Comparison of ENCODE assay signal across 8 cellular contexts in the genomic region with DNA sequence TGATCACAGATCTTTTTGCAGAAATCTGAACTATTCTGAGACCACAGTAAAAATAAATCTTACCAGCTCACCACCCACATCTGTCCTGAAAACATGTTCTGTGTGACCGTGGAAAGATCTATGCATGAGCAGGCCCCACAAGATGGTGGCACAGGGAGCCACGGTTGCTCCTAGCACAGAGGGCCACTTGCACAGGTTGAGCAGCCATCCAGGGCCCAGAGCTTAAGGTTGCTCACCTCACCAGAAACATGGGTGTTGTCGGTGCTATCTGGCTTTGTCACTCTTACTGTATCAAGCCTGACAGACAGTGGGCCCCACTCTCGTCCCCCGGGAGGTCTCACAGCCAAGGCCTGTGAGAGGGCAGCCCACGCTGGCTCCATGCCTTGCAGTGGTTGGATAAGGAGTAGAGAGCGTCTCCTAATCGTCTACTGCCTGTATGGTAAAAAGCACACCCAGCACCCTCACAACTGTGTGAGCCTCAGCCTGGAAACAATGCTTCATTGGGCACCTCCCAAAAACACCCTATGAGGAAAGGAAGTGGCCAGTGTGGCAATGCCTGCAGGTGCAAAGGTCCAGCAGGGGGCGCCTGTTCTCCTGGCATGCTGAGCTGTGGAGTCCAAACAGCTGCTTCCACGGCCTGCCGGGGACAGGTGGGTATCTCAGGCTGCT. TPM values are rescaled to one million over a fixed set of nuclear protein-coding genes. Genes with fewer than 3 reads are reported as not detected.
DNase-seq lines count a peak whose midpoint lies in the region; TF ChIP-seq lines count a peak whose summit lies in the region.

No MANE protein-coding gene starts in this region.

- TF ChIP-seq CTCF in dorsolateral prefrontal cortex (IDR thresholded peaks at IDR 0.05 in 54 of 56, conservative IDR thresholded peaks at IDR 0.05 in 2 of 56; ENCODE audit: low read depth in 1 of 56, partially characterized antibody in 56 of 56) = peak in 55 of 56 donors; percentile 31 to 71 (median 62)

- peak; percentile 82 for DNase-seq in EL
- DNase-seq in H7 = peak; percentile 90
- DNase-seq in NCI-H460 (ENCODE audit: extremely low read depth, low read depth) = peak; percentile 56
- peak; percentile 70 to 71 for DNase-seq in activated CD4-positive, alpha-beta T cell treated with anti-CD3 and anti-CD28 coated beads for 4 hours
- peak in 7 of 10 donors; percentile 21 to 64 (median 51) for DNase-seq in dorsolateral prefrontal cortex
- peak; percentile 50 for DNase-seq in medulla oblongata (ENCODE audit: extremely low spot score)
- peak; percentile 68 to 77 for DNase-seq in stimulated activated CD8-positive, alpha-beta memory T cell treated with anti-CD3 and anti-CD28 coated beads, Interleukin-2, amount 100 ng/mL, for 48 hours (ENCODE audit: low read depth in 2 of 2)
- no peak for DNase-seq in DMS153 (lab: John Stamatoyannopoulos, UW)

- H3K36me3 ChIP-seq in H7 (replicated peaks; ENCODE audit: control insufficient read depth, insufficient read depth, low read length) = peaks cover 14% of the 10 kb centered on the region

- no peak overlapping the region for H3K4me3 ChIP-seq in H7 (ENCODE audit: insufficient read depth, low read depth, low read length)
- no peak overlapping the region for H3K4me3 ChIP-seq in dorsolateral prefrontal cortex

- H3K27me3 ChIP-seq in H7 (ENCODE audit: control insufficient read depth, insufficient read depth, low read length) (no peaks in the 10 kb centered on the region), dorsolateral prefrontal cortex (no peaks in the 10 kb centered on the region)

- intact Hi-C loops in dorsolateral prefrontal cortex (cut with DNase I) = no loop called here

- H3K27ac ChIP-seq in dorsolateral prefrontal cortex = peak overlapping the region in 4 of 59 donors; percentile 1 to 17 (median 14)

RNA-seq across cellular contexts. Expression of gene TUBB6, which starts 19.6 kb away (rescaled TPM):
- 520 and 657 TPM in 2 replicates for total RNA-seq in H7 (2014; rRNA removed; shearing (Covaris generic))
- 87.1 and 102 TPM in 2 replicates for total RNA-seq in NCI-H460 (2014; rRNA removed; shearing (Covaris generic))
- polyA plus RNA-seq in NCI-H460 (2014; cell fraction: nucleus; rRNA removed) = 135 and 145 TPM in 2 replicates
- 10 to 100 TPM in 65 of 120 experiments, 1 to 10 TPM in 55; 3.0 to 28.4 (median 10.7) TPM for total RNA-seq in dorsolateral prefrontal cortex

RNA-seq across cellular contexts. Expression of gene AFG3L2, which starts 49.4 kb away (rescaled TPM):
- 108 and 132 TPM in 2 replicates for total RNA-seq in H7 (2014; rRNA removed; shearing (Covaris generic))
- 57.3 and 57.5 TPM in 2 replicates for total RNA-seq in NCI-H460 (2014; rRNA removed; shearing (Covaris generic))
- 77.6 and 81.3 TPM in 2 replicates for polyA plus RNA-seq in NCI-H460 (2014; cell fraction: nucleus; rRNA removed)
- total RNA-seq in dorsolateral prefrontal cortex = 10 to 100 TPM; 31.6 to 64.9 (median 50.8) TPM
